31 cellular contexts compared by ENCODE assay signal in genomic region chr3:53859178-53859577, GRCh38. TPM values are rescaled to one million over a fixed set of nuclear protein-coding genes. Genes with fewer than 3 reads are reported as not detected.
"Had no signal": no experiment of that assay in that cellular context is flagged by ENCODE, and none has a peak within 500 bp of the region (broad histone marks: within the 10 kb centered on the region; RNA-seq: fewer than 3 reads in every experiment).

No MANE protein-coding gene starts in this region.

- H3K4me3 ChIP-seq: colonic mucosa, lung, neural progenitor cell, psoas muscle, spleen, thoracic aorta, uterus had no signal

- FAIRE-seq: bronchial epithelial cell, endometrium, frontal cortex, islet of Langerhans, TTC549 had no signal

- DNase-seq: activated CD4-positive, alpha-beta T cell treated with anti-CD3 and anti-CD28 coated beads, Interleukin-2, amount 10 ng/mL, durations not matched to agents 24 days and 14 days; activated CD8-positive, alpha-beta T cell treated with anti-CD3 and anti-CD28 coated beads for 36 hours; activated gamma-delta T cell treated with Interleukin-2 at 50 U/mL for 16 hours; activated T-cell treated with anti-CD3 and anti-CD28 coated beads, Interleukin-2, amount 50 U/mL, for 4 hours; cerebellar nuclear complex; colonic mucosa; effector CD8-positive, alpha-beta T cell; glutamatergic neuron; mesendoderm; natural killer cell; occipital lobe; psoas muscle; right cardiac atrium; spleen; stimulated activated naive CD4-positive, alpha-beta T cell treated with Interleukin-2 at 50 U/mL for 16 hours; T-helper 9 cell; trophoblast cell; uterus had no signal

- H3K36me3 ChIP-seq: colonic mucosa, uterus had no signal

- ATAC-seq: activated CD4-positive, CD25-positive, alpha-beta regulatory T cell treated with anti-CD3 and anti-CD28 coated beads, Interleukin-2, amount 50 U/mL, for 24 hours; activated CD8-positive, alpha-beta T cell treated with anti-CD3 and anti-CD28 coated beads for 36 hours; activated naive CD4-positive, alpha-beta T cell treated with anti-CD3 and anti-CD28 coated beads, Interleukin-2, amount 50 U/mL, for 72 hours; activated T-cell treated with anti-CD3 and anti-CD28 coated beads, Interleukin-2, amount 50 U/mL, for 4 hours; activated T-helper 17 cell treated with anti-CD3 and anti-CD28 coated beads, Interleukin-2, amount 50 U/mL, for 72 hours; natural killer cell; psoas muscle had no signal

- H3K27me3 ChIP-seq: colonic mucosa, neural progenitor cell, spleen, uterus had no signal

- H3K27ac ChIP-seq: colonic mucosa, neural progenitor cell, parathyroid adenoma, psoas muscle, spleen, thoracic aorta, uterus, VCaP had no signal

- H3K4me1 ChIP-seq: colonic mucosa, neural progenitor cell, parathyroid adenoma, psoas muscle, uterus had no signal

- H3K9me3 ChIP-seq: colonic mucosa, psoas muscle, spleen, thoracic aorta, uterus had no signal

RNA-seq across cellular contexts. Expression of gene IL17RB, which starts 12.8 kb away (rescaled TPM):
- total RNA-seq: activated CD8-positive, alpha-beta T cell treated with anti-CD3 and anti-CD28 coated beads for 36 hours; bronchial epithelial cell had no signal
